ENCODE assay signal across 14 cellular contexts in the genomic region with DNA sequence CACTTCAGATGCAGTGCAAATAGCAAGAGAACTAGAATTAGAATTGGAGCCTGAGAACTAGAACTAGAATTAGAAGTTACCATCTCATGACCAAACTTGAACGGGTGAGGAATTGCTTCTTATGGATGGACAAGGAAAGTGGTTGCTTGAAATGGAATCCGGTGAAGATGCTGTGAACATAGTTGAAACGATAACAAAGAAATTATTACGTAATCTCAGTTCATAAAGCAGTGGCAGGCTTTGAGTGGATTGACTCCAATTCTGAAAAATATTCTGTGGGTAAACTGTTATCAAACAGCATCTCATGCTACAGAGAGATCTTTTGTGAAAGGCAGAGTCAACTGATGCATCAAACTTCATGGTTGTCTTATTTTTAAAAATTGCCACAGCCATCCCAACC. TPM values are rescaled to one million over a fixed set of nuclear protein-coding genes. Genes with fewer than 3 reads are reported as not detected.
DNase-seq lines count a peak whose midpoint lies in the region; ATAC-seq, FAIRE-seq and TF ChIP-seq lines count a peak whose summit lies in the region.
"Had no signal": no experiment of that assay in that cellular context is flagged by ENCODE, and none has a peak within 500 bp of the region (broad histone marks: within the 10 kb centered on the region; RNA-seq: fewer than 3 reads in every experiment).

No MANE protein-coding gene starts in this region.

- no peak for ATAC-seq in A549
- ATAC-seq in RWPE2 (ENCODE audit: low read depth), result no peak

- H3K4me2 ChIP-seq in A549 (peak overlapping the region; percentile 25; the same call in 1 of the 3 replicates), smooth muscle cell (no peak overlapping the region)
- H3K4me2 ChIP-seq: BLaER1, KMS-11 had no signal

- H3K9ac ChIP-seq in smooth muscle cell (ENCODE audit: low read depth), result no peak overlapping the region
- H3K9ac ChIP-seq: BLaER1, KMS-11 had no signal

- TF ChIP-seq CTCF in A549 (IDR thresholded peaks at IDR 0.05), result no peak
- no peak for TF ChIP-seq CTCF in AG10803 (conservative IDR thresholded peaks at IDR 0.05; ENCODE audit: low read length)
- no peak for TF ChIP-seq CTCF in RWPE2 (IDR thresholded peaks at IDR 0.05; ENCODE audit: poor library complexity, severe bottlenecking)
- TF ChIP-seq CTCF in smooth muscle cell (IDR thresholded peaks at IDR 0.05; ENCODE audit: borderline replicate concordance, insufficient read depth, poor library complexity, severe bottlenecking), result no peak

- H3K27ac ChIP-seq in A549 (peak overlapping the region in 1 of 2 experiments; percentile 13; a peak in 1 of 6 replicates), RWPE2 (ENCODE audit: poor library complexity, severe bottlenecking) (peak overlapping the region; percentile 17), smooth muscle cell (ENCODE audit: low read depth) (no peak overlapping the region)
- H3K27ac ChIP-seq: BLaER1, HL-60, KMS-11 had no signal

- H3K36me3 ChIP-seq in RWPE2 (ENCODE audit: low read depth), result no peaks in the 10 kb centered on the region
- H3K36me3 ChIP-seq in smooth muscle cell (ENCODE audit: low read depth), result no peaks in the 10 kb centered on the region
- H3K36me3 ChIP-seq: BLaER1, HAP-1 had no signal

- H2AFZ ChIP-seq in smooth muscle cell (ENCODE audit: low read depth), result no peak overlapping the region

- H3K27me3 ChIP-seq in RWPE2 (ENCODE audit: insufficient read depth, poor library complexity, severe bottlenecking) (no peaks in the 10 kb centered on the region), smooth muscle cell (ENCODE audit: low read depth) (no peaks in the 10 kb centered on the region)
- H3K27me3 ChIP-seq: BLaER1 had no signal

- FAIRE-seq in A549 (lab: Jason Lieb, UNC), result peak; percentile 36
- no peak for FAIRE-seq in GM19239 (lab: Jason Lieb, UNC)

- H3K4me3 ChIP-seq in A549 (no peak overlapping the region), AG10803 (ENCODE audit: low read length) (no peak overlapping the region), RWPE2 (ENCODE audit: severe bottlenecking) (no peak overlapping the region), smooth muscle cell (no peak overlapping the region)
- H3K4me3 ChIP-seq: BLaER1, HAP-1 had no signal

- no peak for TF ChIP-seq EP300 in A549 (IDR thresholded peaks at IDR 0.05)

- no peaks in the 10 kb centered on the region for H3K79me2 ChIP-seq in smooth muscle cell (ENCODE audit: low read depth)

- H3K9me3 ChIP-seq in A549 (no peaks in the 10 kb centered on the region), RWPE2 (ENCODE audit: severe bottlenecking) (no peaks in the 10 kb centered on the region), smooth muscle cell (replicated peaks; ENCODE audit: low read depth) (no peaks in the 10 kb centered on the region)
- H3K9me3 ChIP-seq: HAP-1 had no signal

- CTCF ChIA-PET in A549 (lab: Yijun Ruan, JAX), result interaction anchor here (0.8 kb wide), 1 partner anchor 10 kb away, joined by 4 read pairs; no protein-coding TSS in a partner anchor

- H3F3A ChIP-seq in smooth muscle cell (ENCODE audit: low read depth), result no peaks in the 10 kb centered on the region

- 52% methylated on average over 4 of the region's 4 CpGs for WGBS in A549 (ENCODE audit: missing lambda C conversion rate)
- 98% methylated on average over 4 of the region's 4 CpGs for WGBS in smooth muscle cell (ENCODE audit: low lambda C conversion rate)

- DNase-seq in A549 (ENCODE audit: low read depth in 1 of 2, low spot score in 1 of 2) (no peak), AG10803 (ENCODE audit: low read depth) (peak; percentile 25), RWPE2 (ENCODE audit: low spot score) (no peak), iris pigment epithelial cell (ENCODE audit: low read depth) (peak; percentile 12), smooth muscle cell (lab: John Stamatoyannopoulos, UW; ENCODE audit: unreplicated experiment) (no peak), GM19239 (ENCODE audit: insufficient read length, low spot score) (no peak)
- DNase-seq: Calu3; CD4-positive, alpha-beta memory T cell; DMS79 treated with DMSO at 0.1 percent for 48 hours; GF-D8 had no signal

- no peak for TF ChIP-seq RAD21 in A549 (conservative IDR thresholded peaks at IDR 0.05 in 1 of 2, IDR thresholded peaks at IDR 0.05 in 1 of 2)

- peaks cover 40% of the 10 kb centered on the region for H3K4me1 ChIP-seq in A549
- peaks cover 35% of the 10 kb centered on the region for H3K4me1 ChIP-seq in RWPE2 (ENCODE audit: insufficient read depth, poor library complexity, severe bottlenecking)
- no peaks in the 10 kb centered on the region for H3K4me1 ChIP-seq in smooth muscle cell (ENCODE audit: low read depth)
- H3K4me1 ChIP-seq: HAP-1 had no signal

- POLR2A ChIA-PET in A549 (lab: Yijun Ruan, JAX), result no interaction called here

- H4K20me1 ChIP-seq in smooth muscle cell (ENCODE audit: low read depth), result no peaks in the 10 kb centered on the region
- H4K20me1 ChIP-seq: BLaER1 had no signal

- no peak for TF ChIP-seq POLR2A in A549 (IDR thresholded peaks at IDR 0.05; ENCODE audit: low read length)

TF ChIP-seq in A549, 52 proteins besides CTCF, POLR2A, EP300 and RAD21:
- peak; percentile 30 to 57; a peak in 2 of 4 replicates for TF ChIP-seq CEBPB (IDR thresholded peaks at IDR 0.05)
- TF ChIP-seq HOXB13 (CRISPR knock-in tag; IDR thresholded peaks at IDR 0.05; ENCODE audit: low read depth), result no peak
TF ChIP-seq in A549: peak in this region for 1.

RNA-seq across cellular contexts. Expression of a gene that starts 48.0 kb away (rescaled TPM):
- 49.8 and 55.8 TPM in 2 replicates for polyA plus RNA-seq in A549 (2011; rRNA removed)
- polyA plus RNA-seq in A549 (2012; cell fraction: cytosol; rRNA removed), result 14.9 and 17.9 TPM in 2 replicates
- polyA plus RNA-seq in A549 (2012; cell fraction: nucleus; rRNA removed), result 4.4 and 8.8 TPM in 2 replicates
- polyA plus RNA-seq in A549 (2017; fragmentation: RNase III; extraction: RNeasy Plus Mini Kit Qiagen cat#74134 plus additional on column Dnase treatment), result 26.4 to 30.0 TPM (median 26.7 TPM) in 3 replicates
- polyA minus RNA-seq in A549 (2011; rRNA and poly(A)+ RNA removed), result 104 and 106 TPM in 2 replicates
- 60.6 and 61.8 TPM in 2 replicates for total RNA-seq in smooth muscle cell
- polyA plus RNA-seq in smooth muscle cell, result 27.3 and 36.6 TPM in 2 replicates

Comparison
In these comparisons a context has a peak if more than half of its experiments do, and no peak if none do; other contexts are left out.
1. DNase-seq: peak in AG10803 (single experiment) and iris pigment epithelial cell (single experiment); none in A549 (0 of 2), RWPE2 (single experiment), smooth muscle cell (single experiment) and GM19239 (single experiment).